Comparison of ENCODE assay signal across 31 cellular contexts in genomic region chr5:80805038-80805437, GRCh38.
"Had no signal": no experiment of that assay in that cellular context is flagged by ENCODE, and none has a peak within 500 bp of the region (broad histone marks: within the 10 kb centered on the region; RNA-seq: fewer than 3 reads in every experiment).

No MANE protein-coding gene starts in this region.

- H3K9me3 ChIP-seq: adrenal gland, body of pancreas, breast epithelium had no signal

- H3K36me3 ChIP-seq: adrenal gland, brain microvascular endothelial cell, breast epithelium had no signal

- H3K4me1 ChIP-seq: adrenal gland, body of pancreas, breast epithelium had no signal

- H3K4me3 ChIP-seq: adrenal gland, body of pancreas, breast epithelium had no signal

- ATAC-seq: activated CD8-positive, alpha-beta T cell treated with anti-CD3 and anti-CD28 coated beads for 36 hours; activated T-cell treated with anti-CD3 and anti-CD28 coated beads, Interleukin-2, amount 50 U/mL, for 4 hours; activated T-cell treated with anti-CD3 and anti-CD28 coated beads, Interleukin-2, amount 50 U/mL, for 72 hours; activated T-helper 17 cell treated with anti-CD3 and anti-CD28 coated beads, Interleukin-2, amount 50 U/mL, for 72 hours; body of pancreas had no signal

- H3K27me3 ChIP-seq: adrenal gland, body of pancreas, brain microvascular endothelial cell, breast epithelium had no signal

- DNase-seq: activated B cell treated with CpG ODN at 0.5 μM for 24 hours; activated CD4-positive, alpha-beta memory T cell treated with anti-CD3 and anti-CD28 coated beads for 36 hours; activated CD4-positive, alpha-beta T cell treated with anti-CD3 and anti-CD28 coated beads for 4 hours; activated CD4-positive, alpha-beta T cell treated with anti-CD3 and anti-CD28 coated beads, Interleukin-2, amount 10 ng/mL, durations not matched to agents 24 days and 14 days; activated CD4-positive, alpha-beta T cell treated with anti-CD3 and anti-CD28 coated beads, Interleukin-2, amount 50 U/mL, for 1 hour; activated CD4-positive, alpha-beta T cell treated with anti-CD3 and anti-CD28 coated beads, Interleukin-2, amount 50 U/mL, for 4 hours; activated CD4-positive, CD25-positive, alpha-beta regulatory T cell treated with anti-CD3 and anti-CD28 coated beads, Interleukin-2, amount 50 U/mL, for 72 hours; activated CD8-positive, alpha-beta memory T cell treated with anti-CD3 and anti-CD28 coated beads, Interleukin-2, amount 50 U/mL, for 4 hours; activated CD8-positive, alpha-beta T cell treated with anti-CD3 and anti-CD28 coated beads for 36 hours; activated effector memory CD4-positive, alpha-beta T cell treated with anti-CD3 and anti-CD28 coated beads, Interleukin-2, amount 50 U/mL, for 16 hours; activated gamma-delta T cell treated with Interleukin-2 at 50 U/mL for 16 hours; activated naive CD4-positive, alpha-beta T cell; activated naive CD4-positive, alpha-beta T cell treated with anti-CD3 and anti-CD28 coated beads for 36 hours; activated naive CD4-positive, alpha-beta T cell treated with anti-CD3 and anti-CD28 coated beads, Interleukin-2, amount 50 U/mL, for 16 hours; activated naive CD8-positive, alpha-beta T cell treated with anti-CD3 and anti-CD28 coated beads for 36 hours; activated T-cell treated with anti-CD3 and anti-CD28 coated beads for 4 hours; activated T-cell treated with anti-CD3 and anti-CD28 coated beads, Interleukin-2, amount 50 U/mL, for 1 hour; activated T-cell treated with anti-CD3 and anti-CD28 coated beads, Interleukin-2, amount 50 U/mL, for 4 hours; activated T-cell treated with anti-CD3 and anti-CD28 coated beads, Interleukin-2, amount 50 U/mL, for 72 hours; adrenal gland; amniotic stem cell; aorta; body of pancreas; brain microvascular endothelial cell; central memory CD4-positive, alpha-beta T cell; T-helper 1 cell; T-helper 2 cell; T-helper 9 cell had no signal

- H3K27ac ChIP-seq: adrenal gland, body of pancreas, brain microvascular endothelial cell, breast epithelium, VCaP had no signal
